Comparison of ENCODE assay signal across 1 cellular context in the genomic region with DNA sequence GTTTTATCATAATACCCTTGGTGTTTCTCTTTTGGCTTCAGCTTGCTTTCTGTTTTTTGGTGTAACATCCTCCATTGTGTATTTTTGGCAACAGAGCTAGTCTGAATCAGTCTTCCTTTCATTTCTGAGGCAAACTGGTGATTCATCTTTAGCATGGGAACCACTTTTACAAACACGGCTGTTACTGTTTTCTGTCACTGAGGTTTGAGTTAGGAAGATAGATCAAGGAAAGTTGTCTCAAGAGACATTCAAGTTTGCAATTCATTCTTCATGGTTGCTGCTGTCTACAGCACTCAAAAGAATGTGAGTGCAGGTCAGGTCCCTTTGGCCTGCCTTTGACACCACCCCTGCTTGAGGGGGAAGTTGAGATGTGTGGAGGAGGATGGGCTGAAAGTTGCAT.
TF ChIP-seq lines count a peak whose summit lies in the region.

No MANE protein-coding gene starts in this region.

TF ChIP-seq in GM12878, 131 proteins besides CTCF, POLR2A, EP300 and RAD21 (continued from another document and continues in another):
- TF ChIP-seq, protein P1, sequence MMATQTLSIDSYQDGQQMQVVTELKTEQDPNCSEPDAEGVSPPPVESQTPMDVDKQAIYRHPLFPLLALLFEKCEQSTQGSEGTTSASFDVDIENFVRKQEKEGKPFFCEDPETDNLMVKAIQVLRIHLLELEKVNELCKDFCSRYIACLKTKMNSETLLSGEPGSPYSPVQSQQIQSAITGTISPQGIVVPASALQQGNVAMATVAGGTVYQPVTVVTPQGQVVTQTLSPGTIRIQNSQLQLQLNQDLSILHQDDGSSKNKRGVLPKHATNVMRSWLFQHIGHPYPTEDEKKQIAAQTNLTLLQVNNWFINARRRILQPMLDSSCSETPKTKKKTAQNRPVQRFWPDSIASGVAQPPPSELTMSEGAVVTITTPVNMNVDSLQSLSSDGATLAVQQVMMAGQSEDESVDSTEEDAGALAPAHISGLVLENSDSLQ (IDR thresholded peaks at IDR 0.05): no peak
- TF ChIP-seq POLR2AphosphoS2 (IDR thresholded peaks at IDR 0.05; ENCODE audit: low read depth, low read length): no peak
- TF ChIP-seq E2F8 (IDR thresholded peaks at IDR 0.05; ENCODE audit: low read depth, partially characterized antibody): no peak
- no peak for TF ChIP-seq NR2C2 (IDR thresholded peaks at IDR 0.05; ENCODE audit: borderline replicate concordance, control insufficient read depth, insufficient read length, low read depth)
- TF ChIP-seq CBX5 (IDR thresholded peaks at IDR 0.05; ENCODE audit: low read depth): no peak
- peak; percentile 65 for TF ChIP-seq JUNB (IDR thresholded peaks at IDR 0.05)
- TF ChIP-seq, protein P2, sequence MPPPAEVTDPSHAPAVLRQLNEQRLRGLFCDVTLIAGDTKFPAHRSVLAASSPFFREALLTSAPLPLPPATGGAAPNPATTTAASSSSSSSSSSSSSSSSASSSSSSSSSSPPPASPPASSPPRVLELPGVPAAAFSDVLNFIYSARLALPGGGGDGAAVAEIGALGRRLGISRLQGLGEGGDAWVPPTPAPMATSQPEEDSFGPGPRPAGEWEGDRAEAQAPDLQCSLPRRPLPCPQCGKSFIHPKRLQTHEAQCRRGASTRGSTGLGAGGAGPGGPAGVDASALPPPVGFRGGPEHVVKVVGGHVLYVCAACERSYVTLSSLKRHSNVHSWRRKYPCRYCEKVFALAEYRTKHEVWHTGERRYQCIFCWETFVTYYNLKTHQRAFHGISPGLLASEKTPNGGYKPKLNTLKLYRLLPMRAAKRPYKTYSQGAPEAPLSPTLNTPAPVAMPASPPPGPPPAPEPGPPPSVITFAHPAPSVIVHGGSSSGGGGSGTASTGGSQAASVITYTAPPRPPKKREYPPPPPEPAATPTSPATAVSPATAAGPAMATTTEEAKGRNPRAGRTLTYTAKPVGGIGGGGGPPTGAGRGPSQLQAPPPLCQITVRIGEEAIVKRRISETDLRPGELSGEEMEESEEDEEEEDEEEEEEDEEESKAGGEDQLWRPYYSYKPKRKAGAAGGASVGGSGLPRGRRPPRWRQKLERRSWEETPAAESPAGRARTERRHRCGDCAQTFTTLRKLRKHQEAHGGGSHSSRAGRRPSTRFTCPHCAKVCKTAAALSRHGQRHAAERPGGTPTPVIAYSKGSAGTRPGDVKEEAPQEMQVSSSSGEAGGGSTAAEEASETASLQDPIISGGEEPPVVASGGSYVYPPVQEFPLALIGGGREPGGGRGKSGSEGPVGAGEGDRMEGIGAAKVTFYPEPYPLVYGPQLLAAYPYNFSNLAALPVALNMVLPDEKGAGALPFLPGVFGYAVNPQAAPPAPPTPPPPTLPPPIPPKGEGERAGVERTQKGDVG (CRISPR knock-in tag; IDR thresholded peaks at IDR 0.05): no peak
- TF ChIP-seq, protein P3, sequence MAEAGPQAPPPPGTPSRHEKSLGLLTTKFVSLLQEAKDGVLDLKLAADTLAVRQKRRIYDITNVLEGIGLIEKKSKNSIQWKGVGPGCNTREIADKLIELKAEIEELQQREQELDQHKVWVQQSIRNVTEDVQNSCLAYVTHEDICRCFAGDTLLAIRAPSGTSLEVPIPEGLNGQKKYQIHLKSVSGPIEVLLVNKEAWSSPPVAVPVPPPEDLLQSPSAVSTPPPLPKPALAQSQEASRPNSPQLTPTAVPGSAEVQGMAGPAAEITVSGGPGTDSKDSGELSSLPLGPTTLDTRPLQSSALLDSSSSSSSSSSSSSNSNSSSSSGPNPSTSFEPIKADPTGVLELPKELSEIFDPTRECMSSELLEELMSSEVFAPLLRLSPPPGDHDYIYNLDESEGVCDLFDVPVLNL (IDR thresholded peaks at IDR 0.05; ENCODE audit: low read depth, low read length): no peak
- TF ChIP-seq MEF2B (IDR thresholded peaks at IDR 0.05; ENCODE audit: partially characterized antibody, poor library complexity, severe bottlenecking): peak; percentile 27
- TF ChIP-seq BMI1 (IDR thresholded peaks at IDR 0.05; ENCODE audit: borderline replicate concordance): no peak
- no peak for TF ChIP-seq HDAC2 (IDR thresholded peaks at IDR 0.05)
- TF ChIP-seq IRF4 (IDR thresholded peaks at IDR 0.05; ENCODE audit: low read depth, low read length): peak; percentile 42; the same call in 1 of the 2 replicates
- TF ChIP-seq MTA2 (IDR thresholded peaks at IDR 0.05; ENCODE audit: low read depth): no peak
- TF ChIP-seq CREM (IDR thresholded peaks at IDR 0.05; ENCODE audit: low read depth): peak; percentile 23; the same call in 1 of the 2 replicates
- no peak for TF ChIP-seq TAF1 (IDR thresholded peaks at IDR 0.05; ENCODE audit: borderline replicate concordance, low read depth, low read length)
- no peak for TF ChIP-seq ZNF592 (IDR thresholded peaks at IDR 0.05)
- TF ChIP-seq, protein P4, sequence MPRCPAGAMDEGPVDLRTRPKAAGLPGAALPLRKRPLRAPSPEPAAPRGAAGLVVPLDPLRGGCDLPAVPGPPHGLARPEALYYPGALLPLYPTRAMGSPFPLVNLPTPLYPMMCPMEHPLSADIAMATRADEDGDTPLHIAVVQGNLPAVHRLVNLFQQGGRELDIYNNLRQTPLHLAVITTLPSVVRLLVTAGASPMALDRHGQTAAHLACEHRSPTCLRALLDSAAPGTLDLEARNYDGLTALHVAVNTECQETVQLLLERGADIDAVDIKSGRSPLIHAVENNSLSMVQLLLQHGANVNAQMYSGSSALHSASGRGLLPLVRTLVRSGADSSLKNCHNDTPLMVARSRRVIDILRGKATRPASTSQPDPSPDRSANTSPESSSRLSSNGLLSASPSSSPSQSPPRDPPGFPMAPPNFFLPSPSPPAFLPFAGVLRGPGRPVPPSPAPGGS (IDR thresholded peaks at IDR 0.05; ENCODE audit: borderline replicate concordance, insufficient read depth, low read depth, low read length, poor library complexity, severe bottlenecking): peak; percentile 17
- TF ChIP-seq, protein P5, sequence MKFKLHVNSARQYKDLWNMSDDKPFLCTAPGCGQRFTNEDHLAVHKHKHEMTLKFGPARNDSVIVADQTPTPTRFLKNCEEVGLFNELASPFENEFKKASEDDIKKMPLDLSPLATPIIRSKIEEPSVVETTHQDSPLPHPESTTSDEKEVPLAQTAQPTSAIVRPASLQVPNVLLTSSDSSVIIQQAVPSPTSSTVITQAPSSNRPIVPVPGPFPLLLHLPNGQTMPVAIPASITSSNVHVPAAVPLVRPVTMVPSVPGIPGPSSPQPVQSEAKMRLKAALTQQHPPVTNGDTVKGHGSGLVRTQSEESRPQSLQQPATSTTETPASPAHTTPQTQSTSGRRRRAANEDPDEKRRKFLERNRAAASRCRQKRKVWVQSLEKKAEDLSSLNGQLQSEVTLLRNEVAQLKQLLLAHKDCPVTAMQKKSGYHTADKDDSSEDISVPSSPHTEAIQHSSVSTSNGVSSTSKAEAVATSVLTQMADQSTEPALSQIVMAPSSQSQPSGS (IDR thresholded peaks at IDR 0.05; ENCODE audit: low read length): peak; percentile 81
- 0 out of 2 replicates have a peak, but pooled peaks have one; percentile 29 for TF ChIP-seq MTA3 (IDR thresholded peaks at IDR 0.05; ENCODE audit: borderline replicate concordance, low read length)
- TF ChIP-seq RBBP5 (conservative IDR thresholded peaks at IDR 0.05): no peak
- TF ChIP-seq MXI1 (IDR thresholded peaks at IDR 0.05; ENCODE audit: low read depth, low read length): no peak
- TF ChIP-seq FOXM1 (IDR thresholded peaks at IDR 0.05; ENCODE audit: low read depth, low read length): peak; percentile 54; the same call in 1 of the 2 replicates
- 0 out of 2 replicates have a peak, but pooled peaks have one; percentile 19 for TF ChIP-seq TCF7 (IDR thresholded peaks at IDR 0.05; ENCODE audit: borderline replicate concordance)
- TF ChIP-seq ZSCAN29 (IDR thresholded peaks at IDR 0.05): no peak
- no peak for TF ChIP-seq POU2F2 (IDR thresholded peaks at IDR 0.05; ENCODE audit: borderline replicate concordance, low read depth, low read length)
- no peak for TF ChIP-seq JUND (IDR thresholded peaks at IDR 0.05; ENCODE audit: low read depth, low read length)
- no peak for TF ChIP-seq POLR2AphosphoS5 (IDR thresholded peaks at IDR 0.05; ENCODE audit: low read length)
- TF ChIP-seq, protein P6, sequence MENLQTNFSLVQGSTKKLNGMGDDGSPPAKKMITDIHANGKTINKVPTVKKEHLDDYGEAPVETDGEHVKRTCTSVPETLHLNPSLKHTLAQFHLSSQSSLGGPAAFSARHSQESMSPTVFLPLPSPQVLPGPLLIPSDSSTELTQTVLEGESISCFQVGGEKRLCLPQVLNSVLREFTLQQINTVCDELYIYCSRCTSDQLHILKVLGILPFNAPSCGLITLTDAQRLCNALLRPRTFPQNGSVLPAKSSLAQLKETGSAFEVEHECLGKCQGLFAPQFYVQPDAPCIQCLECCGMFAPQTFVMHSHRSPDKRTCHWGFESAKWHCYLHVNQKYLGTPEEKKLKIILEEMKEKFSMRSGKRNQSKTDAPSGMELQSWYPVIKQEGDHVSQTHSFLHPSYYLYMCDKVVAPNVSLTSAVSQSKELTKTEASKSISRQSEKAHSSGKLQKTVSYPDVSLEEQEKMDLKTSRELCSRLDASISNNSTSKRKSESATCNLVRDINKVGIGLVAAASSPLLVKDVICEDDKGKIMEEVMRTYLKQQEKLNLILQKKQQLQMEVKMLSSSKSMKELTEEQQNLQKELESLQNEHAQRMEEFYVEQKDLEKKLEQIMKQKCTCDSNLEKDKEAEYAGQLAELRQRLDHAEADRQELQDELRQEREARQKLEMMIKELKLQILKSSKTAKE (IDR thresholded peaks at IDR 0.05; ENCODE audit: low read depth, poor library complexity, severe bottlenecking): no peak
- no peak for TF ChIP-seq CHD1 (IDR thresholded peaks at IDR 0.05; ENCODE audit: low read depth, low read length)
- TF ChIP-seq DPF2 (IDR thresholded peaks at IDR 0.05): no peak
- TF ChIP-seq, protein P7, sequence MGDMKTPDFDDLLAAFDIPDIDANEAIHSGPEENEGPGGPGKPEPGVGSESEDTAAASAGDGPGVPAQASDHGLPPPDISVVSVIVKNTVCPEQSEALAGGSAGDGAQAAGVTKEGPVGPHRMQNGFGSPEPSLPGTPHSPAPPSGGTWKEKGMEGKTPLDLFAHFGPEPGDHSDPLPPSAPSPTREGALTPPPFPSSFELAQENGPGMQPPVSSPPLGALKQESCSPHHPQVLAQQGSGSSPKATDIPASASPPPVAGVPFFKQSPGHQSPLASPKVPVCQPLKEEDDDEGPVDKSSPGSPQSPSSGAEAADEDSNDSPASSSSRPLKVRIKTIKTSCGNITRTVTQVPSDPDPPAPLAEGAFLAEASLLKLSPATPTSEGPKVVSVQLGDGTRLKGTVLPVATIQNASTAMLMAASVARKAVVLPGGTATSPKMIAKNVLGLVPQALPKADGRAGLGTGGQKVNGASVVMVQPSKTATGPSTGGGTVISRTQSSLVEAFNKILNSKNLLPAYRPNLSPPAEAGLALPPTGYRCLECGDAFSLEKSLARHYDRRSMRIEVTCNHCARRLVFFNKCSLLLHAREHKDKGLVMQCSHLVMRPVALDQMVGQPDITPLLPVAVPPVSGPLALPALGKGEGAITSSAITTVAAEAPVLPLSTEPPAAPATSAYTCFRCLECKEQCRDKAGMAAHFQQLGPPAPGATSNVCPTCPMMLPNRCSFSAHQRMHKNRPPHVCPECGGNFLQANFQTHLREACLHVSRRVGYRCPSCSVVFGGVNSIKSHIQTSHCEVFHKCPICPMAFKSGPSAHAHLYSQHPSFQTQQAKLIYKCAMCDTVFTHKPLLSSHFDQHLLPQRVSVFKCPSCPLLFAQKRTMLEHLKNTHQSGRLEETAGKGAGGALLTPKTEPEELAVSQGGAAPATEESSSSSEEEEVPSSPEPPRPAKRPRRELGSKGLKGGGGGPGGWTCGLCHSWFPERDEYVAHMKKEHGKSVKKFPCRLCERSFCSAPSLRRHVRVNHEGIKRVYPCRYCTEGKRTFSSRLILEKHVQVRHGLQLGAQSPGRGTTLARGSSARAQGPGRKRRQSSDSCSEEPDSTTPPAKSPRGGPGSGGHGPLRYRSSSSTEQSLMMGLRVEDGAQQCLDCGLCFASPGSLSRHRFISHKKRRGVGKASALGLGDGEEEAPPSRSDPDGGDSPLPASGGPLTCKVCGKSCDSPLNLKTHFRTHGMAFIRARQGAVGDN (IDR thresholded peaks at IDR 0.05): no peak
